In the genomic region with DNA sequence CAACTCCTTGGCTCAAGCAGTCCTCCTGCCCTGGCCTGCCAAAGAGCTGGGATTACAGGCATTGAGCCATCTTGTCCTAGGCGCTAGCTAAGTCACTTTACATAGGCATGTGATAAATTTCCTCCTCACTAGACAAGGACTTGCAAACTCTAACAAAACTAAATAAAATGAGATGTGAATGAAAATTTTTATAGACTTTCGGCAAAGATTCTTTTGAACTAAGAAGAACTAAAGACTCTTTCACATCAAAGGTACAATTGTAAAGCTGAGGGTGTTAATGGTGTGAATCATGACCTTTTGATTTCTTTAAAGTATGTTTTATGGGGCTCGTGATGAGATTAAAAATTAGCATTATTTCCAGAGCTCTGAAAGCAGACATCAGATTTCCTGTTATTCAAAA, we compare ENCODE assay signal across 1 cellular context.
TF ChIP-seq lines count a peak whose summit lies in the region.

No MANE protein-coding gene starts in this region.

TF ChIP-seq in GM23338, 12 proteins besides CTCF, POLR2A, EP300 and RAD21 (continued from another document):
- TF ChIP-seq, protein P1, sequence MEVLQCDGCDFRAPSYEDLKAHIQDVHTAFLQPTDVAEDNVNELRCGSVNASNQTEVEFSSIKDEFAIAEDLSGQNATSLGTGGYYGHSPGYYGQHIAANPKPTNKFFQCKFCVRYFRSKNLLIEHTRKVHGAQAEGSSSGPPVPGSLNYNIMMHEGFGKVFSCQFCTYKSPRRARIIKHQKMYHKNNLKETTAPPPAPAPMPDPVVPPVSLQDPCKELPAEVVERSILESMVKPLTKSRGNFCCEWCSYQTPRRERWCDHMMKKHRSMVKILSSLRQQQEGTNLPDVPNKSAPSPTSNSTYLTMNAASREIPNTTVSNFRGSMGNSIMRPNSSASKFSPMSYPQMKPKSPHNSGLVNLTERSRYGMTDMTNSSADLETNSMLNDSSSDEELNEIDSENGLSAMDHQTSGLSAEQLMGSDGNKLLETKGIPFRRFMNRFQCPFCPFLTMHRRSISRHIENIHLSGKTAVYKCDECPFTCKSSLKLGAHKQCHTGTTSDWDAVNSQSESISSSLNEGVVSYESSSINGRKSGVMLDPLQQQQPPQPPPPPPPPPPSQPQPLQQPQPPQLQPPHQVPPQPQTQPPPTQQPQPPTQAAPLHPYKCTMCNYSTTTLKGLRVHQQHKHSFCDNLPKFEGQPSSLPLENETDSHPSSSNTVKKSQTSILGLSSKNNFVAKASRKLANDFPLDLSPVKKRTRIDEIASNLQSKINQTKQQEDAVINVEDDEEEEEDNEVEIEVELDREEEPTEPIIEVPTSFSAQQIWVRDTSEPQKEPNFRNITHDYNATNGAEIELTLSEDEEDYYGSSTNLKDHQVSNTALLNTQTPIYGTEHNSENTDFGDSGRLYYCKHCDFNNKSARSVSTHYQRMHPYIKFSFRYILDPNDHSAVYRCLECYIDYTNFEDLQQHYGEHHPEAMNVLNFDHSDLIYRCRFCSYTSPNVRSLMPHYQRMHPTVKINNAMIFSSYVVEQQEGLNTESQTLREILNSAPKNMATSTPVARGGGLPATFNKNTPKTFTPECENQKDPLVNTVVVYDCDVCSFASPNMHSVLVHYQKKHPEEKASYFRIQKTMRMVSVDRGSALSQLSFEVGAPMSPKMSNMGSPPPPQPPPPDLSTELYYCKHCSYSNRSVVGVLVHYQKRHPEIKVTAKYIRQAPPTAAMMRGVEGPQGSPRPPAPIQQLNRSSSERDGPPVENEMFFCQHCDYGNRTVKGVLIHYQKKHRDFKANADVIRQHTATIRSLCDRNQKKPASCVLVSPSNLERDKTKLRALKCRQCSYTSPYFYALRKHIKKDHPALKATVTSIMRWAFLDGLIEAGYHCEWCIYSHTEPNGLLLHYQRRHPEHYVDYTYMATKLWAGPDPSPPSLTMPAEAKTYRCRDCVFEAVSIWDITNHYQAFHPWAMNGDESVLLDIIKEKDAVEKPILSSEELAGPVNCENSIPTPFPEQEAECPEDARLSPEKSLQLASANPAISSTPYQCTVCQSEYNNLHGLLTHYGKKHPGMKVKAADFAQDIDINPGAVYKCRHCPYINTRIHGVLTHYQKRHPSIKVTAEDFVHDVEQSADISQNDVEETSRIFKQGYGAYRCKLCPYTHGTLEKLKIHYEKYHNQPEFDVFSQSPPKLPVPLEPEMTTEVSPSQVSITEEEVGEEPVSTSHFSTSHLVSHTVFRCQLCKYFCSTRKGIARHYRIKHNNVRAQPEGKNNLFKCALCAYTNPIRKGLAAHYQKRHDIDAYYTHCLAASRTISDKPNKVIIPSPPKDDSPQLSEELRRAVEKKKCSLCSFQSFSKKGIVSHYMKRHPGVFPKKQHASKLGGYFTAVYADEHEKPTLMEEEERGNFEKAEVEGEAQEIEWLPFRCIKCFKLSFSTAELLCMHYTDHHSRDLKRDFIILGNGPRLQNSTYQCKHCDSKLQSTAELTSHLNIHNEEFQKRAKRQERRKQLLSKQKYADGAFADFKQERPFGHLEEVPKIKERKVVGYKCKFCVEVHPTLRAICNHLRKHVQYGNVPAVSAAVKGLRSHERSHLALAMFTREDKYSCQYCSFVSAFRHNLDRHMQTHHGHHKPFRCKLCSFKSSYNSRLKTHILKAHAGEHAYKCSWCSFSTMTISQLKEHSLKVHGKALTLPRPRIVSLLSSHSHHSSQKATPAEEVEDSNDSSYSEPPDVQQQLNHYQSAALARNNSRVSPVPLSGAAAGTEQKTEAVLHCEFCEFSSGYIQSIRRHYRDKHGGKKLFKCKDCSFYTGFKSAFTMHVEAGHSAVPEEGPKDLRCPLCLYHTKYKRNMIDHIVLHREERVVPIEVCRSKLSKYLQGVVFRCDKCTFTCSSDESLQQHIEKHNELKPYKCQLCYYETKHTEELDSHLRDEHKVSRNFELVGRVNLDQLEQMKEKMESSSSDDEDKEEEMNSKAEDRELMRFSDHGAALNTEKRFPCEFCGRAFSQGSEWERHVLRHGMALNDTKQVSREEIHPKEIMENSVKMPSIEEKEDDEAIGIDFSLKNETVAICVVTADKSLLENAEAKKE (CRISPR knock-in tag; IDR thresholded peaks at IDR 0.05), result no peak
- TF ChIP-seq NANOG (IDR thresholded peaks at IDR 0.05; ENCODE audit: borderline replicate concordance) (no peak), CREB1 (CRISPR knock-in tag; IDR thresholded peaks at IDR 0.05; ENCODE audit: low read depth) (no peak), STAT1 (IDR thresholded peaks at IDR 0.05; ENCODE audit: unreplicated experiment) (no peak), JUNB (IDR thresholded peaks at IDR 0.05; ENCODE audit: unreplicated experiment) (no peak), POLR2AphosphoS5 (IDR thresholded peaks at IDR 0.05; ENCODE audit: low read depth) (no peak), EZH2 (IDR thresholded peaks at IDR 0.05; ENCODE audit: low read depth, unreplicated experiment) (no peak), ZNF114 (CRISPR knock-in tag; IDR thresholded peaks at IDR 0.05) (no peak), ZNF331 (CRISPR knock-in tag; IDR thresholded peaks at IDR 0.05; ENCODE audit: low read depth) (no peak)
- TF ChIP-seq, protein P2, sequence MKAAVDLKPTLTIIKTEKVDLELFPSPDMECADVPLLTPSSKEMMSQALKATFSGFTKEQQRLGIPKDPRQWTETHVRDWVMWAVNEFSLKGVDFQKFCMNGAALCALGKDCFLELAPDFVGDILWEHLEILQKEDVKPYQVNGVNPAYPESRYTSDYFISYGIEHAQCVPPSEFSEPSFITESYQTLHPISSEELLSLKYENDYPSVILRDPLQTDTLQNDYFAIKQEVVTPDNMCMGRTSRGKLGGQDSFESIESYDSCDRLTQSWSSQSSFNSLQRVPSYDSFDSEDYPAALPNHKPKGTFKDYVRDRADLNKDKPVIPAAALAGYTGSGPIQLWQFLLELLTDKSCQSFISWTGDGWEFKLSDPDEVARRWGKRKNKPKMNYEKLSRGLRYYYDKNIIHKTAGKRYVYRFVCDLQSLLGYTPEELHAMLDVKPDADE (IDR thresholded peaks at IDR 0.05), result no peak
- TF ChIP-seq, protein P3, sequence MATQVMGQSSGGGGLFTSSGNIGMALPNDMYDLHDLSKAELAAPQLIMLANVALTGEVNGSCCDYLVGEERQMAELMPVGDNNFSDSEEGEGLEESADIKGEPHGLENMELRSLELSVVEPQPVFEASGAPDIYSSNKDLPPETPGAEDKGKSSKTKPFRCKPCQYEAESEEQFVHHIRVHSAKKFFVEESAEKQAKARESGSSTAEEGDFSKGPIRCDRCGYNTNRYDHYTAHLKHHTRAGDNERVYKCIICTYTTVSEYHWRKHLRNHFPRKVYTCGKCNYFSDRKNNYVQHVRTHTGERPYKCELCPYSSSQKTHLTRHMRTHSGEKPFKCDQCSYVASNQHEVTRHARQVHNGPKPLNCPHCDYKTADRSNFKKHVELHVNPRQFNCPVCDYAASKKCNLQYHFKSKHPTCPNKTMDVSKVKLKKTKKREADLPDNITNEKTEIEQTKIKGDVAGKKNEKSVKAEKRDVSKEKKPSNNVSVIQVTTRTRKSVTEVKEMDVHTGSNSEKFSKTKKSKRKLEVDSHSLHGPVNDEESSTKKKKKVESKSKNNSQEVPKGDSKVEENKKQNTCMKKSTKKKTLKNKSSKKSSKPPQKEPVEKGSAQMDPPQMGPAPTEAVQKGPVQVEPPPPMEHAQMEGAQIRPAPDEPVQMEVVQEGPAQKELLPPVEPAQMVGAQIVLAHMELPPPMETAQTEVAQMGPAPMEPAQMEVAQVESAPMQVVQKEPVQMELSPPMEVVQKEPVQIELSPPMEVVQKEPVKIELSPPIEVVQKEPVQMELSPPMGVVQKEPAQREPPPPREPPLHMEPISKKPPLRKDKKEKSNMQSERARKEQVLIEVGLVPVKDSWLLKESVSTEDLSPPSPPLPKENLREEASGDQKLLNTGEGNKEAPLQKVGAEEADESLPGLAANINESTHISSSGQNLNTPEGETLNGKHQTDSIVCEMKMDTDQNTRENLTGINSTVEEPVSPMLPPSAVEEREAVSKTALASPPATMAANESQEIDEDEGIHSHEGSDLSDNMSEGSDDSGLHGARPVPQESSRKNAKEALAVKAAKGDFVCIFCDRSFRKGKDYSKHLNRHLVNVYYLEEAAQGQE (IDR thresholded peaks at IDR 0.05; ENCODE audit: unreplicated experiment), result no peak
